Comparison of ENCODE assay signal across 11 cellular contexts in the genomic region with DNA sequence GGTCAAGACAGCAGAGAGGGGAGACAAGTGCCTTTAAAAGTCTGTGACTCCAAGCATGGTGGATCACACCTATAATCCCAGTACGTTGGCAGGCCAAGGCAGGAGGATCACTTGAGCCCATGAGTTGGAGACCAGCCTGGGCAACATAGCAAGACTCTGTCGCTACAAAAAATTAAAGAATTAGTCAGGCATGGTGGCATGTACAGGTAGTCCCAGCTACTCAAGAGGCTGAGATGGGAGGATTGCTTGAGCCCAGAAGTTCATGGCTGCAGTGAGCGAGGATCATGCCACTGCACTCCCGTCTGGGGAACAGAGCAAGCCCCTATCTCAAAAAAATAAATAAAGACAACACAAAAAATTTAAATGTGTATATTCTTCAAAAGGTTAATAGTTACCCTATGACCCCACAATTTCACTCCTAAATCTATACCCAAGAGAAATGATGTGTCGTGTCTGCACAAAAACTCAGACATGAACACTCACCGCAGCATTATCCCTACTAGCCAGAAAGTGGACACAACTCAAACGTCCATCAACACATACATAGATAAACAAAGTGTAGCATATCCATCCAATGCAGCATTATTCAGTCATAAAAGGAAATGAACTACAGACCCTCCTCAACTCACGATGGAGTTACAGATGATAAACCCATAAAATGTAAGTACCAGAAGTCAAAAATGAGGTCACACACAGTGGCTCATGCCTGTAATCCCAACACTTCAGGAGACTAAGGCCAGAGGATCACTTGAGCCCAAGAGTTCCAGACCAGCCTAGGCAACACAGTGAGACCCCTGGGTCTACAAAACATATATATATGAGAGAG. TPM values are rescaled to one million over a fixed set of nuclear protein-coding genes. Genes with fewer than 3 reads are reported as not detected.
DNase-seq lines count a peak whose midpoint lies in the region; TF ChIP-seq lines count a peak whose summit lies in the region.
"Had no signal": no experiment of that assay in that cellular context is flagged by ENCODE, and none has a peak within 500 bp of the region (broad histone marks: within the 10 kb centered on the region; RNA-seq: fewer than 3 reads in every experiment).

No MANE protein-coding gene starts in this region.

- H3K27ac ChIP-seq in mesodermal cell (ENCODE audit: low read depth, low read length, severe bottlenecking) (peak overlapping the region; percentile 75), suprapubic skin (peak overlapping the region; percentile 94)
- H3K27ac ChIP-seq: SK-N-MC had no signal

- POLR2A ChIA-PET in MCF 10A (lab: Yijun Ruan, JAX): interaction anchor here (1.0 to 46.0 kb wide), 14 partner anchors 8 to 169 kb away, joined by 5 to 1977 read pairs (median 8); partner anchors contain the start of genes NCOA3 and ZMYND8

- H3K9me3 Mint-ChIP-seq in activated CD4-positive, alpha-beta T cell treated with anti-CD3 and anti-CD28 coated beads, Interleukin-2, amount 10 ng/mL, durations not matched to agents 24 days and 14 days: no peaks in the 10 kb centered on the region
- H3K9me3 Mint-ChIP-seq in MCF 10A (ENCODE audit: unreplicated experiment): peaks cover 8% of the 10 kb centered on the region

- no peak for TF ChIP-seq POLR2A in suprapubic skin (IDR thresholded peaks at IDR 0.05)

- peaks cover 40% of the 10 kb centered on the region for H3K4me1 Mint-ChIP-seq in activated CD4-positive, alpha-beta T cell treated with anti-CD3 and anti-CD28 coated beads, Interleukin-2, amount 10 ng/mL, durations not matched to agents 24 days and 14 days
- peaks cover 70% of the 10 kb centered on the region for H3K4me1 Mint-ChIP-seq in MCF 10A (ENCODE audit: insufficient read depth, unreplicated experiment)

- H3K4me1 ChIP-seq in mesodermal cell (ENCODE audit: control insufficient read depth, insufficient read depth, low read length, poor library complexity, severe bottlenecking): peaks cover 63% of the 10 kb centered on the region
- peaks cover 89% of the 10 kb centered on the region for H3K4me1 ChIP-seq in suprapubic skin

- no peak for DNase-seq in activated CD4-positive, alpha-beta T cell treated with anti-CD3 and anti-CD28 coated beads, Interleukin-2, amount 10 ng/mL, durations not matched to agents 24 days and 14 days
- no peak for DNase-seq in activated CD4-positive, alpha-beta T cell treated with anti-CD3 and anti-CD28 coated beads for 1 hour
- DNase-seq in MCF 10A (ENCODE audit: unreplicated experiment) (no peak), suprapubic skin (ENCODE audit: low spot score in 2 of 2) (no peak), 8988T (no peak), iPS-NIHi7 (ENCODE audit: extremely low spot score) (no peak), NCI-H446 (lab: John Stamatoyannopoulos, UW) (no peak)
- DNase-seq: GF-D8; stimulated activated CD4-positive, alpha-beta T cell treated with anti-CD3 and anti-CD28 coated beads, Interleukin-15, amount 100 ng/mL, for 24 hours had no signal

- H3K4me3 Mint-ChIP-seq in activated CD4-positive, alpha-beta T cell treated with anti-CD3 and anti-CD28 coated beads, Interleukin-2, amount 10 ng/mL, durations not matched to agents 24 days and 14 days: peak overlapping the region; percentile 9
- peak overlapping the region; percentile 72 for H3K4me3 Mint-ChIP-seq in MCF 10A (ENCODE audit: unreplicated experiment)

- no peak for TF ChIP-seq EP300 in suprapubic skin (IDR thresholded peaks at IDR 0.05)

- peaks cover 43% of the 10 kb centered on the region for H3K36me3 Mint-ChIP-seq in activated CD4-positive, alpha-beta T cell treated with anti-CD3 and anti-CD28 coated beads, Interleukin-2, amount 10 ng/mL, durations not matched to agents 24 days and 14 days (ENCODE audit: low read depth)
- peaks cover 79% of the 10 kb centered on the region for H3K36me3 Mint-ChIP-seq in MCF 10A (ENCODE audit: insufficient read depth, unreplicated experiment)

- TF ChIP-seq CTCF in MCF 10A (IDR thresholded peaks at IDR 0.05; ENCODE audit: unreplicated experiment) (no peak), suprapubic skin (IDR thresholded peaks at IDR 0.05) (no peak)

- H3K27ac Mint-ChIP-seq in activated CD4-positive, alpha-beta T cell treated with anti-CD3 and anti-CD28 coated beads, Interleukin-2, amount 10 ng/mL, durations not matched to agents 24 days and 14 days: peak overlapping the region; percentile 45
- peak overlapping the region; percentile 96 for H3K27ac Mint-ChIP-seq in MCF 10A (ENCODE audit: low read depth, unreplicated experiment)

- H3K27me3 Mint-ChIP-seq in activated CD4-positive, alpha-beta T cell treated with anti-CD3 and anti-CD28 coated beads, Interleukin-2, amount 10 ng/mL, durations not matched to agents 24 days and 14 days: no peaks in the 10 kb centered on the region
- no peaks in the 10 kb centered on the region for H3K27me3 Mint-ChIP-seq in MCF 10A (ENCODE audit: insufficient read depth, unreplicated experiment)

- H3K36me3 ChIP-seq in mesodermal cell (ENCODE audit: control insufficient read depth, insufficient read depth, low read length) (peaks cover 87% of the 10 kb centered on the region), suprapubic skin (no peaks in the 10 kb centered on the region)

- intact Hi-C loops in activated CD4-positive, alpha-beta T cell treated with anti-CD3 and anti-CD28 coated beads, Interleukin-2, amount 10 ng/mL, durations not matched to agents 24 days and 14 days (cut with micrococcal nuclease): no loop called here
- intact Hi-C loops in MCF 10A (cut with micrococcal nuclease): no loop called here

- WGBS in mesodermal cell (ENCODE audit: insufficient coverage in 2 of 2), 2 experiments: 95% methylated on average over 6 of the region's 8 CpGs
- WGBS in suprapubic skin: 92% methylated on average over 8 of the region's 8 CpGs

- no peaks in the 10 kb centered on the region for H3K27me3 ChIP-seq in suprapubic skin

- CTCF ChIA-PET in MCF 10A (lab: Yijun Ruan, JAX): interaction anchor here (0.7 to 3.4 kb wide), 6 partner anchors 16 to 60 kb away, joined by 3 to 17 read pairs (median 8); partner anchors contain the start of gene ZMYND8

- no peaks in the 10 kb centered on the region for H3K9me3 ChIP-seq in mesodermal cell (ENCODE audit: control insufficient read depth, low read length)
- no peaks in the 10 kb centered on the region for H3K9me3 ChIP-seq in suprapubic skin

- H3K4me3 ChIP-seq in mesodermal cell (ENCODE audit: extremely low read depth, insufficient read depth, low read length, poor library complexity, severe bottlenecking): no peak overlapping the region
- no peak overlapping the region for H3K4me3 ChIP-seq in suprapubic skin
- H3K4me3 ChIP-seq: SK-N-MC had no signal

- BruUV-seq in MCF 10A (replicated peaks; lab: Mats Ljungman, UMichigan): no TSS peak

RNA-seq across cellular contexts. Expression of gene ZMYND8, which starts 23.9 kb away (rescaled TPM):
- 38.1 and 40.0 TPM in 2 replicates for total RNA-seq in activated CD4-positive, alpha-beta T cell treated with anti-CD3 and anti-CD28 coated beads, Interleukin-2, amount 10 ng/mL, durations not matched to agents 24 days and 14 days
- 126 and 127 TPM in 2 replicates for total RNA-seq in MCF 10A (2022)
- 58.2 TPM for polyA plus RNA-seq in mesodermal cell (2013, experiment 1 of 2)
- polyA plus RNA-seq in mesodermal cell (2013, experiment 2 of 2): 55.0 TPM
- total RNA-seq in suprapubic skin: 100 to 1,000 TPM in 1 of 4 donors, 10 to 100 TPM in 3; 48.5 to 169 (median 54.1) TPM
